Comparison of ENCODE assay signal across 1 cellular context in the genomic region with DNA sequence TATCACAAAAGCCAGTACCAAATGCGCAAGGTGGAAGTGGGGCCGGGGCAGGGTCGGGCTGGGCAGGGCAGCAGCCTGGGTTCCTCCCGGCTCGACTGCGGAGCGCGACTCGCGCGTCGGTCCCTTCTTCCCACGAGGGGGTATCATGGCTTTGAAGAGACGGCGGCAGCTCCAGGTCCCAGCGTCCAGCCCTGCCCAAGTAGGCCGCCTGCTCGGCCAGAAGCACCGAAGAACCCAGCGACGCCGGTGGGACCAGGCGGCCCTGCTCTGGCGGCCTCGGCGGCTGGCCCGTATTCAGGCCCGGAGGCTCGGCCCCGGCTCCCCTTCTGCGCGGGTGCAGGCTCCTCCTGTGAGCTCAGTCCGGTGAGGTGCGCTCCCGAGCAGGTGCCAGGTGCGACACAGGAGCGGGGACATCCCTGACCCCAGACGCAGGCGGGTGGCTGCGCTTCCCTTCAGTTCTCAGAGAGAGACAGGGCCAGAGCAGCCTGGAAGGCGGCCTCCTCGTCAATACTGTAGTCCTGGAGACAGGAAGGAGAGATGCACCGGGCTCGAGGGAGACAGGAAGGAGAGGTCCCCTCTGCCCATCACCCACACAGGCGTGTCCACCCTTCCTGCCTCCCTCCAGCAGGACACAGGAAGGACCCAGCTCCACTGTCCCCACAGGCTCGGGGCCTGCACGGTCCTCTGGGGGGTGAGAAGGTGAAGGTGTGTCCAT.
TF ChIP-seq lines count a peak whose summit lies in the region.

No MANE protein-coding gene starts in this region.

TF ChIP-seq in HepG2, 621 proteins besides CTCF, POLR2A, EP300 and RAD21:
- TF ChIP-seq NFATC3 (CRISPR knock-in tag; IDR thresholded peaks at IDR 0.05) (no peak), KDM2A (CRISPR knock-in tag; IDR thresholded peaks at IDR 0.05; ENCODE audit: borderline replicate concordance, low read depth) (no peak), SP5 (CRISPR knock-in tag; IDR thresholded peaks at IDR 0.05; ENCODE audit: borderline replicate concordance, low read depth) (no peak), ZFP36L1 (CRISPR knock-in tag; IDR thresholded peaks at IDR 0.05) (no peak), ZMYM2 (CRISPR knock-in tag; IDR thresholded peaks at IDR 0.05) (no peak), EHMT2 (IDR thresholded peaks at IDR 0.05; ENCODE audit: borderline replicate concordance, low read depth, low read length) (no peak), ZNF3 (CRISPR knock-in tag; IDR thresholded peaks at IDR 0.05) (no peak), NCOR1 (IDR thresholded peaks at IDR 0.05; ENCODE audit: borderline replicate concordance, low read length) (no peak), RBFOX2 (IDR thresholded peaks at IDR 0.05; ENCODE audit: low read depth, low read length) (0 out of 2 replicates have a peak, but pooled peaks have one; percentile 30), AGO2 (optimal IDR thresholded peaks at IDR 0.05; ENCODE audit: low read depth, low read length) (peak; percentile 3), ZNF337 (CRISPR knock-in tag; IDR thresholded peaks at IDR 0.05; ENCODE audit: borderline replicate concordance, low read depth) (no peak), ZSCAN20 (CRISPR knock-in tag; IDR thresholded peaks at IDR 0.05; ENCODE audit: borderline replicate concordance) (no peak), DNMT1 (CRISPR knock-in tag; IDR thresholded peaks at IDR 0.05) (0 out of 2 replicates have a peak, but pooled peaks have one; percentile 27), CBX2 (IDR thresholded peaks at IDR 0.05; ENCODE audit: low read depth, low read length) (no peak), CBX2 (CRISPR knock-in tag; IDR thresholded peaks at IDR 0.05; ENCODE audit: low read depth) (no peak), ZNF430 (CRISPR knock-in tag; IDR thresholded peaks at IDR 0.05) (no peak), SAFB2 (CRISPR knock-in tag; IDR thresholded peaks at IDR 0.05; ENCODE audit: borderline replicate concordance, low read depth) (no peak), ZFP36 (IDR thresholded peaks at IDR 0.05; ENCODE audit: borderline replicate concordance, low read depth, low read length, partially characterized antibody) (no peak), GLI4 (CRISPR knock-in tag; IDR thresholded peaks at IDR 0.05; ENCODE audit: borderline replicate concordance) (no peak), RARG (CRISPR knock-in tag; IDR thresholded peaks at IDR 0.05; ENCODE audit: low read depth) (no peak), GABPA (IDR thresholded peaks at IDR 0.05; ENCODE audit: low read depth, low read length) (no peak), GABPA (CRISPR knock-in tag; IDR thresholded peaks at IDR 0.05; ENCODE audit: low read depth) (no peak)
- TF ChIP-seq, protein P1, sequence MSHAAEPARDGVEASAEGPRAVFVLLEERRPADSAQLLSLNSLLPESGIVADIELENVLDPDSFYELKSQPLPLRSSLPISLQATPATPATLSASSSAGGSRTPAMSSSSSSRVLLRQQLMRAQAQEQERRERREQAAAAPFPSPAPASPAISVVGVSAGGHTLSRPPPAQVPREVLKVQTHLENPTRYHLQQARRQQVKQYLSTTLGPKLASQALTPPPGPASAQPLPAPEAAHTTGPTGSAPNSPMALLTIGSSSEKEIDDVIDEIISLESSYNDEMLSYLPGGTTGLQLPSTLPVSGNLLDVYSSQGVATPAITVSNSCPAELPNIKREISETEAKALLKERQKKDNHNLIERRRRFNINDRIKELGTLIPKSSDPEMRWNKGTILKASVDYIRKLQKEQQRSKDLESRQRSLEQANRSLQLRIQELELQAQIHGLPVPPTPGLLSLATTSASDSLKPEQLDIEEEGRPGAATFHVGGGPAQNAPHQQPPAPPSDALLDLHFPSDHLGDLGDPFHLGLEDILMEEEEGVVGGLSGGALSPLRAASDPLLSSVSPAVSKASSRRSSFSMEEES (CRISPR knock-in tag; IDR thresholded peaks at IDR 0.05): no peak
- TF ChIP-seq, protein P2, sequence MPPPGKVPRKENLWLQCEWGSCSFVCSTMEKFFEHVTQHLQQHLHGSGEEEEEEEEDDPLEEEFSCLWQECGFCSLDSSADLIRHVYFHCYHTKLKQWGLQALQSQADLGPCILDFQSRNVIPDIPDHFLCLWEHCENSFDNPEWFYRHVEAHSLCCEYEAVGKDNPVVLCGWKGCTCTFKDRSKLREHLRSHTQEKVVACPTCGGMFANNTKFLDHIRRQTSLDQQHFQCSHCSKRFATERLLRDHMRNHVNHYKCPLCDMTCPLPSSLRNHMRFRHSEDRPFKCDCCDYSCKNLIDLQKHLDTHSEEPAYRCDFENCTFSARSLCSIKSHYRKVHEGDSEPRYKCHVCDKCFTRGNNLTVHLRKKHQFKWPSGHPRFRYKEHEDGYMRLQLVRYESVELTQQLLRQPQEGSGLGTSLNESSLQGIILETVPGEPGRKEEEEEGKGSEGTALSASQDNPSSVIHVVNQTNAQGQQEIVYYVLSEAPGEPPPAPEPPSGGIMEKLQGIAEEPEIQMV (CRISPR knock-in tag; IDR thresholded peaks at IDR 0.05; ENCODE audit: low read depth): no peak
